In the genomic region with DNA sequence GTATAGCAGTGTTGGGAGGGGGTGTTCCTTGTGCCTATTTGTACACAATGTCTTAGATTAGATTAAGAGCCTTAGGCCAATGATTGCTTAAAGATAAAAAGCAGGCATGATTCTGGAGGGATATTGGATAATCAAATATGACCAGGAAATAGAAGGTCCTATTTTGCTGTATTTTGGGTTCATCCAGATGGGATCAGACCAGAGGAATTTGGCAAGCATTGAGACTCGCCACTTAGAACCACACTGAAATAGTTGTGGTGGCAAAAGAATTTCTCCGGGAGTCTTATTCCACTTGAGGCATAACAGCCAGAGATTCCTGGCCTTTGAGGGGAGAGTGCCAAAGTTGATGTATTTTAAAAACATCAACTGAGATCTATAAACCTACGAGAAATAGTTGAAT, we compare ENCODE assay signal across 12 cellular contexts.
DNase-seq lines count a peak whose midpoint lies in the region; ATAC-seq, FAIRE-seq and TF ChIP-seq lines count a peak whose summit lies in the region.
"Had no signal": no experiment of that assay in that cellular context is flagged by ENCODE, and none has a peak within 500 bp of the region (broad histone marks: within the 10 kb centered on the region; RNA-seq: fewer than 3 reads in every experiment).

No MANE protein-coding gene starts in this region.

- DNase-seq in Calu3 = peak; percentile 35
- DNase-seq in RCC 7860 (ENCODE audit: low spot score) = peak; percentile 85
- DNase-seq in fibroblast of gingiva (ENCODE audit: low read depth) = peak; percentile 96
- no peak for DNase-seq in activated naive CD8-positive, alpha-beta T cell treated with anti-CD3 and anti-CD28 coated beads, Interleukin-2, amount 50 U/mL, for 24 hours
- DNase-seq in NCI-H510A treated with DMSO at 0.1 percent for 48 hours (lab: John Stamatoyannopoulos, UW) = no peak
- no peak for DNase-seq in activated CD8-positive, alpha-beta memory T cell treated with anti-CD3 and anti-CD28 coated beads for 24 hours
- DNase-seq in activated CD4-positive, alpha-beta T cell treated with anti-CD3 and anti-CD28 coated beads, Interleukin-2, amount 50 U/mL, for 48 hours = no peak
- DNase-seq: activated CD8-positive, alpha-beta memory T cell treated with anti-CD3 and anti-CD28 coated beads, Interleukin-2, amount 50 U/mL, for 48 hours; GF-D8 had no signal

- peak; percentile 95 for FAIRE-seq in RCC 7860 (lab: Jason Lieb, UNC)
- FAIRE-seq: endometrium had no signal

- peak overlapping the region; percentile 93 for H3K27ac Mint-ChIP-seq in Calu3 (ENCODE audit: unreplicated experiment)
- H3K27ac Mint-ChIP-seq in activated naive CD8-positive, alpha-beta T cell treated with anti-CD3 and anti-CD28 coated beads, Interleukin-2, amount 50 U/mL, for 24 hours = no peak overlapping the region
- H3K27ac Mint-ChIP-seq: neural progenitor cell had no signal

- peaks cover 21% of the 10 kb centered on the region for H3K36me3 Mint-ChIP-seq in Calu3 (ENCODE audit: insufficient read depth, unreplicated experiment)
- peaks cover 11% of the 10 kb centered on the region for H3K36me3 Mint-ChIP-seq in activated naive CD8-positive, alpha-beta T cell treated with anti-CD3 and anti-CD28 coated beads, Interleukin-2, amount 50 U/mL, for 24 hours (ENCODE audit: low read depth)

- intact Hi-C loops in Calu3 (cut with micrococcal nuclease; ENCODE audit: unreplicated experiment) = loop anchor here (2.0 to 10.0 kb wide), 5 partner anchors 18 to 638 kb away; no protein-coding TSS in a partner anchor

- H3K9me3 Mint-ChIP-seq in Calu3 (ENCODE audit: low read depth, unreplicated experiment) = peaks cover 4% of the 10 kb centered on the region
- peaks cover 28% of the 10 kb centered on the region for H3K9me3 Mint-ChIP-seq in activated naive CD8-positive, alpha-beta T cell treated with anti-CD3 and anti-CD28 coated beads, Interleukin-2, amount 50 U/mL, for 24 hours

- CTCF ChIA-PET in Calu3 (lab: Charles Lee) = interaction anchor here (0.6 to 1.5 kb wide), 4 partner anchors 9 to 45 kb away, joined by 3 to 4 read pairs (median 3); no protein-coding TSS in a partner anchor

- no peaks in the 10 kb centered on the region for H3K36me3 ChIP-seq in rectal smooth muscle tissue (ENCODE audit: control insufficient read depth, insufficient read depth, low read length)
- H3K36me3 ChIP-seq: neural progenitor cell had no signal

- no peak for ATAC-seq in activated naive CD8-positive, alpha-beta T cell treated with anti-CD3 and anti-CD28 coated beads, Interleukin-2, amount 50 U/mL, for 24 hours

- H3K4me3 ChIP-seq in rectal smooth muscle tissue (ENCODE audit: low read length) = no peak overlapping the region
- H3K4me3 ChIP-seq: neural progenitor cell had no signal

- no peak overlapping the region for H3K4me3 Mint-ChIP-seq in Calu3 (ENCODE audit: low read depth, unreplicated experiment)
- H3K4me3 Mint-ChIP-seq in activated naive CD8-positive, alpha-beta T cell treated with anti-CD3 and anti-CD28 coated beads, Interleukin-2, amount 50 U/mL, for 24 hours = no peak overlapping the region
- H3K4me3 Mint-ChIP-seq: neural progenitor cell had no signal

- no TSS peak for BruUV-seq in Calu3 (replicated peaks; lab: Mats Ljungman, UMichigan)

- no peak for TF ChIP-seq CTCF in Calu3 (IDR thresholded peaks at IDR 0.05; ENCODE audit: unreplicated experiment)

- H3K27me3 Mint-ChIP-seq in Calu3 (ENCODE audit: unreplicated experiment) = no peaks in the 10 kb centered on the region
- no peaks in the 10 kb centered on the region for H3K27me3 Mint-ChIP-seq in activated naive CD8-positive, alpha-beta T cell treated with anti-CD3 and anti-CD28 coated beads, Interleukin-2, amount 50 U/mL, for 24 hours

- H3K9ac ChIP-seq in rectal smooth muscle tissue (ENCODE audit: low read length) = no peak overlapping the region
- H3K9ac ChIP-seq: neural progenitor cell had no signal

- peak overlapping the region; percentile 86 for H3K27ac ChIP-seq in rectal smooth muscle tissue (ENCODE audit: low read depth, low read length)
- H3K27ac ChIP-seq: neural progenitor cell had no signal

- H3K4me1 ChIP-seq in rectal smooth muscle tissue (ENCODE audit: control insufficient read depth, insufficient read depth, low read length) = peaks cover 40% of the 10 kb centered on the region

- H3K27me3 ChIP-seq in rectal smooth muscle tissue (ENCODE audit: control insufficient read depth, insufficient read depth, low read length) = no peaks in the 10 kb centered on the region
- H3K27me3 ChIP-seq: neural progenitor cell had no signal

- H3K4me1 Mint-ChIP-seq in Calu3 (ENCODE audit: low read depth, unreplicated experiment) = peaks cover 59% of the 10 kb centered on the region
- peaks cover 21% of the 10 kb centered on the region for H3K4me1 Mint-ChIP-seq in activated naive CD8-positive, alpha-beta T cell treated with anti-CD3 and anti-CD28 coated beads, Interleukin-2, amount 50 U/mL, for 24 hours

Comparison
In these comparisons a context has a peak if more than half of its experiments do, and no peak if none do; other contexts are left out.
1. DNase-seq: peak in Calu3 (single experiment), RCC 7860 (single experiment) and fibroblast of gingiva (single experiment); none in activated naive CD8-positive, alpha-beta T cell treated with anti-CD3 and anti-CD28 coated beads, Interleukin-2, amount 50 U/mL, for 24 hours (single experiment), NCI-H510A treated with DMSO at 0.1 percent for 48 hours (single experiment), activated CD8-positive, alpha-beta memory T cell treated with anti-CD3 and anti-CD28 coated beads for 24 hours (single experiment) and activated CD4-positive, alpha-beta T cell treated with anti-CD3 and anti-CD28 coated beads, Interleukin-2, amount 50 U/mL, for 48 hours (0 of 2).